ENCODE assay signal across 5 cellular contexts in the genomic region with DNA sequence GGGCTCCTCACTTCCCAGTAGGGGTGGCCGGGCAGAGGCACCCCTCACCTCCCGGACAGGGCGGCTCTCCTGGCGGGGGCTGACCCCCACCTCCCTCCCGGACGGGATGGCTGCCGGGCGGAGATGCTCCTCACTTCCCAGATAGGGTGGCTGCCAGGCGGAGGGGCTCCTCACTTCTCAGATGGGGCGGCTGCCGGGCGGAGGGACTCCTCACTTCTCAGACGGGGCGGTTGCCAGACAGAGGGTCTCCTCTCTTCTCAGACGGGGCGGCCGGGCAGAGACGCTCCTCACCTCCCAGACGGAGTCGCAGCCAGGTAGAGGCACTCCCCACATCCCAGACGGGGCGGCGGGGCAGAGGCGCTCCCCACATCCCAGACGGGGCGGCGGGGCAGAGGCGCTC.
DNase-seq lines count a peak whose midpoint lies in the region; ATAC-seq, FAIRE-seq and TF ChIP-seq lines count a peak whose summit lies in the region.
"Not testable (repeated sequence)": the region's sequence is repeated elsewhere in the genome, so short reads cannot be mapped to it uniquely, and the experiment has no call there.

No MANE protein-coding gene starts in this region.

- intact Hi-C loops in Right ventricle myocardium inferior (cut with DNase I); kidney (cut with DNase I); posterior vena cava (cut with DNase I); testis (cut with DNase I; ENCODE audit: low total_unique reads): not testable (repeated sequence)

- DNase-seq in Right ventricle myocardium inferior (ENCODE audit: missing footprints) (peak; percentile 1), kidney (peak; percentile 57), posterior vena cava (ENCODE audit: low spot score) (peak; percentile 70)
- DNase-seq in natural killer cell treated with Interleukin-12 subunit alpha and Interleukin-12 subunit beta and Interleukin-15 and Interleukin-18, amount 100 ng/mL, for 72 hours (ENCODE audit: low spot score): peak; percentile 60
- DNase-seq in testis: not testable (repeated sequence)

- not testable (repeated sequence) for H3K36me3 ChIP-seq in kidney (ENCODE audit: control insufficient read depth in 1 of 2, insufficient read depth in 2 of 2, low read length in 2 of 2); testis (ENCODE audit: low read depth, missing control alignments)

- not testable (repeated sequence) for H3K27me3 ChIP-seq in testis

- H3K4me3 Mint-ChIP-seq in natural killer cell treated with Interleukin-12 subunit alpha and Interleukin-12 subunit beta and Interleukin-15 and Interleukin-18, amount 100 ng/mL, for 72 hours: not testable (repeated sequence)

- not testable (repeated sequence) for H3K27ac Mint-ChIP-seq in natural killer cell treated with Interleukin-12 subunit alpha and Interleukin-12 subunit beta and Interleukin-15 and Interleukin-18, amount 100 ng/mL, for 72 hours

- not testable (repeated sequence) for H3K4me1 ChIP-seq in kidney (ENCODE audit: control insufficient read depth in 1 of 2, insufficient read depth in 1 of 2, low read depth in 1 of 2, low read length in 2 of 2); testis

- not testable (repeated sequence) for H3K27me3 Mint-ChIP-seq in natural killer cell treated with Interleukin-12 subunit alpha and Interleukin-12 subunit beta and Interleukin-15 and Interleukin-18, amount 100 ng/mL, for 72 hours

- not testable (repeated sequence) for H3K27ac ChIP-seq in kidney (ENCODE audit: low read depth in 2 of 2, low read length in 2 of 2); testis

- not testable (repeated sequence) for H3K4me3 ChIP-seq in kidney (ENCODE audit: low read length in 2 of 2)
- H3K4me3 ChIP-seq in testis: peak overlapping the region; percentile 23 to 29

- TF ChIP-seq CTCF in kidney (IDR thresholded peaks at IDR 0.05; ENCODE audit: borderline replicate concordance, extremely low read depth, insufficient read depth); testis (IDR thresholded peaks at IDR 0.05): not testable (repeated sequence)

- H3K9ac ChIP-seq in kidney (ENCODE audit: low read length in 2 of 2): not testable (repeated sequence)

- not testable (repeated sequence) for H3K9me3 ChIP-seq in kidney (ENCODE audit: control insufficient read depth in 1 of 2, low read length in 2 of 2); testis

- not testable (repeated sequence) for H3K4me1 Mint-ChIP-seq in natural killer cell treated with Interleukin-12 subunit alpha and Interleukin-12 subunit beta and Interleukin-15 and Interleukin-18, amount 100 ng/mL, for 72 hours (ENCODE audit: low read depth in 2 of 2)

- TF ChIP-seq POLR2A in testis (IDR thresholded peaks at IDR 0.05): not testable (repeated sequence)

- not testable (repeated sequence) for H3K9me3 Mint-ChIP-seq in natural killer cell treated with Interleukin-12 subunit alpha and Interleukin-12 subunit beta and Interleukin-15 and Interleukin-18, amount 100 ng/mL, for 72 hours

- not testable (repeated sequence) for FAIRE-seq in kidney (lab: Jason Lieb, UNC)

- 98% methylated on average over 12 of the region's 28 CpGs; no CpG with 5 or more reads in 1 of the 2 donors for WGBS in testis, 2 donors

- ATAC-seq in Right ventricle myocardium inferior; natural killer cell treated with Interleukin-12 subunit alpha and Interleukin-12 subunit beta and Interleukin-15 and Interleukin-18, amount 100 ng/mL, for 72 hours: not testable (repeated sequence)

- not testable (repeated sequence) for H3K36me3 Mint-ChIP-seq in natural killer cell treated with Interleukin-12 subunit alpha and Interleukin-12 subunit beta and Interleukin-15 and Interleukin-18, amount 100 ng/mL, for 72 hours
